19 cellular contexts compared by ENCODE assay signal in the genomic region with DNA sequence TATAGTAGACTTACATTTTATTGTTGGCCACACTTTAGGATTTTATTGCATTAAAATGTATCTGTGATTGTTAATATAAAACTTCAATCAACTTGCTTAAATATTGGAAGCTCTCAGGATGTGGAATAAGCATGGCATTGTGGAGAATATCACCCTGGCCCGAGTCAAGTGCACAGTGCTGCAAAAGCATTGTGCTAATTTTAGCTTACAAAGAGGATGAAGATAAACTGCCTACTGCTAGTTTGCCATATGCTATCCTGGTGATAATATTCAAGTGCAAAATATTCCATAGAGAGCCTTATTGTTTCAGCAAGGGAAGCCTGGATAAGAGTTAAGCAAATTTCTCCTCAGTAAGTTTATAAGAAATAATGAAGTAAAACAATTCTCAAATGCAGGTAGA. TPM values are rescaled to one million over a fixed set of nuclear protein-coding genes. Genes with fewer than 3 reads are reported as not detected.
DNase-seq lines count a peak whose midpoint lies in the region; ATAC-seq and TF ChIP-seq lines count a peak whose summit lies in the region.
"Had no signal": no experiment of that assay in that cellular context is flagged by ENCODE, and none has a peak within 500 bp of the region (broad histone marks: within the 10 kb centered on the region; RNA-seq: fewer than 3 reads in every experiment).

No MANE protein-coding gene starts in this region.

- H3K9me3 Mint-ChIP-seq in mesothelial cell of epicardium = peaks cover 7% of the 10 kb centered on the region

- DNase-seq in DMS53 (lab: John Stamatoyannopoulos, UW) (peak; percentile 37), DMS53 treated with DMSO at 0.1 percent for 48 hours (lab: John Stamatoyannopoulos, UW; ENCODE audit: unreplicated experiment) (no peak), NCI-H146 (lab: John Stamatoyannopoulos, UW) (peak; percentile 68), cerebellar nuclear complex (lab: John Stamatoyannopoulos, UW) (peak; percentile 39 to 76), mesothelial cell of epicardium (ENCODE audit: low spot score in 2 of 2, unreplicated experiment in 2 of 2) (no peak), PC-3 (no peak)
- DNase-seq: activated CD4-positive, CD25-positive, alpha-beta regulatory T cell; amniotic stem cell; DND-41; foreskin keratinocyte; NCI-H1048; NCI-H526 treated with DMSO at 0.1 percent for 48 hours; small intestine; T-helper 1 cell had no signal

- no peak for ATAC-seq in GM18861 (IDR thresholded peaks at IDR 0.05; ENCODE audit: unreplicated experiment)
- no peak for ATAC-seq in HG03139 (IDR thresholded peaks at IDR 0.05; ENCODE audit: unreplicated experiment)
- no peak for ATAC-seq in PC-3
- ATAC-seq: foreskin keratinocyte had no signal

- TF ChIP-seq CTCF in mesothelial cell of epicardium (IDR thresholded peaks at IDR 0.05; ENCODE audit: unreplicated experiment) (no peak), PC-3 (conservative IDR thresholded peaks at IDR 0.05; ENCODE audit: low read depth, low read length) (no peak)

- no peaks in the 10 kb centered on the region for H3K36me3 ChIP-seq in PC-3 (ENCODE audit: low read depth, low read length)
- H3K36me3 ChIP-seq: BLaER1 had no signal

- H3K27ac ChIP-seq in PC-3 (ENCODE audit: low read length) = no peak overlapping the region
- H3K27ac ChIP-seq: BLaER1, foreskin keratinocyte, parathyroid adenoma, RWPE1 had no signal

- H3K9me3 ChIP-seq in PC-3 (ENCODE audit: low read length) = no peaks in the 10 kb centered on the region
- H3K9me3 ChIP-seq: BLaER1 had no signal

- H3K9ac ChIP-seq in PC-3 (ENCODE audit: low read length) = no peak overlapping the region
- H3K9ac ChIP-seq: BLaER1, parathyroid adenoma had no signal

- no TSS peak for BruUV-seq in PC-3 (replicated peaks; lab: Mats Ljungman, UMichigan)

- H3K4me3 ChIP-seq in PC-3 (ENCODE audit: low read length) = no peak overlapping the region
- H3K4me3 ChIP-seq: BLaER1 had no signal

- no peaks in the 10 kb centered on the region for H3K79me2 ChIP-seq in PC-3 (ENCODE audit: low read length)
- H3K79me2 ChIP-seq: parathyroid adenoma had no signal

- H3K27me3 Mint-ChIP-seq in mesothelial cell of epicardium (ENCODE audit: low read depth) = no peaks in the 10 kb centered on the region

- peaks cover 60% of the 10 kb centered on the region for H3K4me1 Mint-ChIP-seq in mesothelial cell of epicardium

- no peak overlapping the region for H3K4me2 ChIP-seq in PC-3 (ENCODE audit: low read length)
- H3K4me2 ChIP-seq: BLaER1 had no signal

- no peak overlapping the region for H2AFZ ChIP-seq in PC-3 (ENCODE audit: low read length)
- H2AFZ ChIP-seq: parathyroid adenoma had no signal

- no peaks in the 10 kb centered on the region for H4K20me1 ChIP-seq in PC-3 (ENCODE audit: low read length)
- H4K20me1 ChIP-seq: BLaER1 had no signal

- H3K4me3 Mint-ChIP-seq in mesothelial cell of epicardium = no peak overlapping the region

- H3K27ac Mint-ChIP-seq in mesothelial cell of epicardium = peak overlapping the region; percentile 11

- peaks cover 23% of the 10 kb centered on the region for H3K4me1 ChIP-seq in PC-3 (ENCODE audit: insufficient read depth, low read length)
- H3K4me1 ChIP-seq: BLaER1 had no signal

- no peaks in the 10 kb centered on the region for H3K9me2 ChIP-seq in PC-3 (replicated peaks; ENCODE audit: low read length)

- intact Hi-C loops in PC-3 (cut with micrococcal nuclease) = no loop called here

- H3K27me3 ChIP-seq in PC-3 (ENCODE audit: low read length) = no peaks in the 10 kb centered on the region
- H3K27me3 ChIP-seq: BLaER1, foreskin keratinocyte had no signal

- CTCF ChIA-PET in PC-3 (lab: Charles Lee) = no interaction called here

- POLR2A ChIA-PET in PC-3 (lab: Charles Lee; ENCODE audit: unreplicated experiment) = no interaction called here

- H3F3A ChIP-seq in PC-3 (ENCODE audit: low read length, unreplicated experiment) = no peaks in the 10 kb centered on the region

- peaks cover 45% of the 10 kb centered on the region for H3K36me3 Mint-ChIP-seq in mesothelial cell of epicardium

RNA-seq across cellular contexts. Expression of gene MEIS1, which starts 54.5 kb away (rescaled TPM):
- total RNA-seq in mesothelial cell of epicardium (305 to 324 TPM (median 317 TPM) in 3 replicates), PC-3 (2014; rRNA removed) (4.1 and 5.9 TPM in 2 replicates)

Comparison
In these comparisons a context has a peak if more than half of its experiments do, and no peak if none do; other contexts are left out.
1. DNase-seq: peak in DMS53 (single experiment), NCI-H146 (single experiment) and cerebellar nuclear complex (2 of 2); none in DMS53 treated with DMSO at 0.1 percent for 48 hours (single experiment), mesothelial cell of epicardium (0 of 2) and PC-3 (single experiment).
2. RNA of gene MEIS1, which starts 54.5 kb away (total RNA-seq): 305 to 324 TPM in mesothelial cell of epicardium; 4.1 to 5.9 TPM in PC-3; every median in the first group is over 10 times any median in the second.